Comparison of ENCODE assay signal across 37 cellular contexts in genomic region chr20:33061626-33062025, GRCh38. TPM values are rescaled to one million over a fixed set of nuclear protein-coding genes. Genes with fewer than 3 reads are reported as not detected.
"Had no signal": no experiment of that assay in that cellular context is flagged by ENCODE, and none has a peak within 500 bp of the region (broad histone marks: within the 10 kb centered on the region; RNA-seq: fewer than 3 reads in every experiment).

No MANE protein-coding gene starts in this region.

- H3K4me3 ChIP-seq: adrenal gland, body of pancreas, esophagus squamous epithelium, heart right ventricle, lower lobe of right lung, ovary, sigmoid colon, smooth muscle cell, suprapubic skin, tibial nerve had no signal

- H3K9me3 ChIP-seq: adrenal gland, body of pancreas, esophagus squamous epithelium, heart right ventricle, lower lobe of right lung, neutrophil, ovary, sigmoid colon, suprapubic skin, tibial nerve had no signal

- H3K27me3 ChIP-seq: adrenal gland, body of pancreas, heart right ventricle, ovary, sigmoid colon, tibial nerve had no signal

- H3K4me1 ChIP-seq: adrenal gland, body of pancreas, esophagus squamous epithelium, heart right ventricle, lower lobe of right lung, sigmoid colon, suprapubic skin had no signal

- H3K36me3 ChIP-seq: adrenal gland, esophagus squamous epithelium, heart right ventricle, lower lobe of right lung, neutrophil, ovary, sigmoid colon, suprapubic skin, tibial nerve had no signal

- H3K27ac ChIP-seq: adrenal gland, body of pancreas, epithelial cell of prostate, esophagus squamous epithelium, heart right ventricle, lower lobe of right lung, neutrophil, ovary, sigmoid colon, suprapubic skin, tibial nerve had no signal

- FAIRE-seq: colon, endometrium had no signal

- DNase-seq: activated B cell treated with CpG ODN at 0.5 μM for 24 hours; activated CD4-positive, alpha-beta T cell treated with anti-CD3 and anti-CD28 coated beads, Interleukin-2, amount 50 U/mL, for 1 hour; activated effector memory CD4-positive, alpha-beta T cell treated with anti-CD3 and anti-CD28 coated beads, Interleukin-2, amount 50 U/mL, for 16 hours; activated naive CD4-positive, alpha-beta T cell treated with anti-CD3 and anti-CD28 coated beads for 36 hours; activated naive CD8-positive, alpha-beta T cell treated with anti-CD3 and anti-CD28 coated beads for 36 hours; adrenal gland; aorta; body of pancreas; dermis blood vessel endothelial cell; effector CD8-positive, alpha-beta T cell; esophagus squamous epithelium; foreskin melanocyte; heart right ventricle; kidney glomerular epithelial cell; lower lobe of right lung; mesendoderm; ovary; sigmoid colon; stimulated activated CD4-positive, alpha-beta T cell treated with anti-CD3 and anti-CD28 coated beads, Interleukin-15, amount 100 ng/mL, for 24 hours; stimulated activated CD4-positive, alpha-beta T cell treated with anti-CD3 and anti-CD28 coated beads, Interleukin-2, amount 100 ng/mL, for 24 hours; stimulated activated naive B cell treated with anti-CD40 and anti-IgM and Interleukin-4, amounts not matched to agents 10 μg/mL and 1 μg/mL and 100 μg/mL, for 72 hours; T1000 had no signal

RNA-seq across cellular contexts. Expression of gene BPIFB3, which starts 7.9 kb away (rescaled TPM):
- total RNA-seq: activated B cell treated with CpG ODN at 0.5 μM for 24 hours; activated naive CD4-positive, alpha-beta T cell treated with anti-CD3 and anti-CD28 coated beads for 36 hours; activated naive CD8-positive, alpha-beta T cell treated with anti-CD3 and anti-CD28 coated beads for 36 hours; activated T-helper 1 cell treated with anti-CD3 and anti-CD28 coated beads, Interleukin-12 subunit alpha, Interleukin-12 subunit beta, Interleukin-2, Interleukin-4 antibody, amounts not matched to agents 30 ng/mL and 10 ng/mL and 1 ng/mL, durations not matched to agents 14 hours and 24 hours and 36 hours; adrenal gland; aorta; body of pancreas; dermis blood vessel endothelial cell; esophagus squamous epithelium; glomerular endothelial cell; heart right ventricle; left lobe of liver; lower lobe of right lung; mononuclear cell; natural killer cell treated with Interleukin-12 subunit alpha and Interleukin-12 subunit beta and Interleukin-15 and Interleukin-18, amount 100 ng/mL, for 72 hours; progenitor cell of endocrine pancreas; renal cortical epithelial cell; sigmoid colon; smooth muscle cell; suprapubic skin; tibial nerve; urinary bladder had no signal
- polyA plus RNA-seq: adrenal gland, aorta, heart right ventricle, ovary, sigmoid colon, smooth muscle cell, urinary bladder had no signal

RNA-seq across cellular contexts. Expression of gene BPIFB4, which starts 17.8 kb away (rescaled TPM):
- total RNA-seq: activated B cell treated with CpG ODN at 0.5 μM for 24 hours; activated naive CD4-positive, alpha-beta T cell treated with anti-CD3 and anti-CD28 coated beads for 36 hours; activated naive CD8-positive, alpha-beta T cell treated with anti-CD3 and anti-CD28 coated beads for 36 hours; activated T-helper 1 cell treated with anti-CD3 and anti-CD28 coated beads, Interleukin-12 subunit alpha, Interleukin-12 subunit beta, Interleukin-2, Interleukin-4 antibody, amounts not matched to agents 30 ng/mL and 10 ng/mL and 1 ng/mL, durations not matched to agents 14 hours and 24 hours and 36 hours; adrenal gland; aorta; body of pancreas; dermis blood vessel endothelial cell; esophagus squamous epithelium; glomerular endothelial cell; heart right ventricle; left lobe of liver; lower lobe of right lung; mononuclear cell; natural killer cell treated with Interleukin-12 subunit alpha and Interleukin-12 subunit beta and Interleukin-15 and Interleukin-18, amount 100 ng/mL, for 72 hours; ovary; progenitor cell of endocrine pancreas; renal cortical epithelial cell; sigmoid colon; smooth muscle cell; suprapubic skin; tibial nerve; urinary bladder had no signal
- polyA plus RNA-seq: aorta, heart right ventricle, ovary, sigmoid colon, smooth muscle cell had no signal

RNA-seq across cellular contexts. Expression of gene BPIFB6, which starts 30.2 kb away (rescaled TPM):
- total RNA-seq: activated B cell treated with CpG ODN at 0.5 μM for 24 hours; activated naive CD4-positive, alpha-beta T cell treated with anti-CD3 and anti-CD28 coated beads for 36 hours; activated naive CD8-positive, alpha-beta T cell treated with anti-CD3 and anti-CD28 coated beads for 36 hours; activated T-helper 1 cell treated with anti-CD3 and anti-CD28 coated beads, Interleukin-12 subunit alpha, Interleukin-12 subunit beta, Interleukin-2, Interleukin-4 antibody, amounts not matched to agents 30 ng/mL and 10 ng/mL and 1 ng/mL, durations not matched to agents 14 hours and 24 hours and 36 hours; adrenal gland; aorta; body of pancreas; dermis blood vessel endothelial cell; esophagus squamous epithelium; glomerular endothelial cell; heart right ventricle; left lobe of liver; lower lobe of right lung; mononuclear cell; natural killer cell treated with Interleukin-12 subunit alpha and Interleukin-12 subunit beta and Interleukin-15 and Interleukin-18, amount 100 ng/mL, for 72 hours; ovary; progenitor cell of endocrine pancreas; renal cortical epithelial cell; sigmoid colon; smooth muscle cell; suprapubic skin; tibial nerve; urinary bladder had no signal
- polyA plus RNA-seq: adrenal gland, aorta, heart right ventricle, ovary, sigmoid colon, smooth muscle cell, urinary bladder had no signal

RNA-seq across cellular contexts. Expression of gene BPIFB2, which starts 54.1 kb away (rescaled TPM):
- total RNA-seq: activated B cell treated with CpG ODN at 0.5 μM for 24 hours; activated naive CD4-positive, alpha-beta T cell treated with anti-CD3 and anti-CD28 coated beads for 36 hours; activated naive CD8-positive, alpha-beta T cell treated with anti-CD3 and anti-CD28 coated beads for 36 hours; activated T-helper 1 cell treated with anti-CD3 and anti-CD28 coated beads, Interleukin-12 subunit alpha, Interleukin-12 subunit beta, Interleukin-2, Interleukin-4 antibody, amounts not matched to agents 30 ng/mL and 10 ng/mL and 1 ng/mL, durations not matched to agents 14 hours and 24 hours and 36 hours; aorta; body of pancreas; dermis blood vessel endothelial cell; glomerular endothelial cell; heart right ventricle; mononuclear cell; natural killer cell treated with Interleukin-12 subunit alpha and Interleukin-12 subunit beta and Interleukin-15 and Interleukin-18, amount 100 ng/mL, for 72 hours; progenitor cell of endocrine pancreas; renal cortical epithelial cell; sigmoid colon; smooth muscle cell; suprapubic skin; tibial nerve; urinary bladder had no signal
- polyA plus RNA-seq: adrenal gland, aorta, heart right ventricle, ovary, sigmoid colon, smooth muscle cell, urinary bladder had no signal

RNA-seq across cellular contexts. Expression of gene SUN5, which starts 57.4 kb away (rescaled TPM):
- total RNA-seq: activated B cell treated with CpG ODN at 0.5 μM for 24 hours; activated naive CD4-positive, alpha-beta T cell treated with anti-CD3 and anti-CD28 coated beads for 36 hours; activated naive CD8-positive, alpha-beta T cell treated with anti-CD3 and anti-CD28 coated beads for 36 hours; activated T-helper 1 cell treated with anti-CD3 and anti-CD28 coated beads, Interleukin-12 subunit alpha, Interleukin-12 subunit beta, Interleukin-2, Interleukin-4 antibody, amounts not matched to agents 30 ng/mL and 10 ng/mL and 1 ng/mL, durations not matched to agents 14 hours and 24 hours and 36 hours; adrenal gland; aorta; body of pancreas; dermis blood vessel endothelial cell; esophagus squamous epithelium; glomerular endothelial cell; heart right ventricle; left lobe of liver; lower lobe of right lung; mononuclear cell; natural killer cell treated with Interleukin-12 subunit alpha and Interleukin-12 subunit beta and Interleukin-15 and Interleukin-18, amount 100 ng/mL, for 72 hours; ovary; progenitor cell of endocrine pancreas; renal cortical epithelial cell; sigmoid colon; smooth muscle cell; suprapubic skin; tibial nerve; urinary bladder had no signal
- polyA plus RNA-seq: adrenal gland, aorta, heart right ventricle, ovary, sigmoid colon, smooth muscle cell, urinary bladder had no signal
